Comparison of ENCODE assay signal across 9 cellular contexts in the genomic region with DNA sequence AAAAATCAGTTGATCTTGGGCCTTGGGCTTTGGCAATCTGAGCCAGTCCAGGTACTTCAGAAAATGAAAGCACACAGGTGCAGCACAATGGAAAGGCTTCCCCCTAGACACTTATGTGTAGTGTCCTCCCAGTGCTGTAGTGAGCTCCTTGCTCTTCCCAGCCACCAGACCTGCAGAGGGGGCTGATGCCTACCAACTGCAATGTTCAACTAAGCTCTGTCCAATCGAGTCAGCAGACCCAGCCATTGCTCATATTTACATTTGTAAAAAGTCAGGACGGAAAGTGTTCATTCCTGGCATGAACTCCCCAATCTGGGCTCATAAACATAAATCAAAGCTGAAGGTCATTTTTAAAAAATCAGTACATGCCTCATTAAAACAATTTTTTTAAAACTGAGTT.
A peak's percentile ranks its signal among the peaks of the same experiment; 100 is the strongest.
DNase-seq lines count a peak whose midpoint lies in the region; ATAC-seq and TF ChIP-seq lines count a peak whose summit lies in the region.
"Had no signal": no experiment of that assay in that cellular context is flagged by ENCODE, and none has a peak within 500 bp of the region (broad histone marks: within the 10 kb centered on the region; RNA-seq: fewer than 3 reads in every experiment).

No MANE protein-coding gene starts in this region.

- no peak overlapping the region for H2AFZ ChIP-seq in H9 (ENCODE audit: low read length)
- no peak overlapping the region for H2AFZ ChIP-seq in OCI-LY1 (ENCODE audit: low read length)

- H3K4me1 Mint-ChIP-seq in H9: peaks cover 31 to 37% of the 10 kb centered on the region in 2 experiments
- H3K4me1 Mint-ChIP-seq in endodermal cell: peaks cover 34% of the 10 kb centered on the region
- H3K4me1 Mint-ChIP-seq in glutamatergic neuron (ENCODE audit: low read depth, unreplicated experiment): no peaks in the 10 kb centered on the region

- H3K79me1 ChIP-seq in H9 (ENCODE audit: insufficient read depth, low read depth, low read length, poor library complexity, severe bottlenecking): no peaks in the 10 kb centered on the region

- H3K27ac Mint-ChIP-seq in H9 (peak overlapping the region in 2 of 3 experiments; percentile 38 to 42; a peak in 4 of 7 replicates), endodermal cell (peak overlapping the region; percentile 28), glutamatergic neuron (ENCODE audit: unreplicated experiment) (no peak overlapping the region)

- H3K4me2 ChIP-seq in H9 (ENCODE audit: insufficient read depth, insufficient read length, low read length): no peak overlapping the region
- peak overlapping the region; percentile 48 for H3K4me2 ChIP-seq in OCI-LY1 (ENCODE audit: low read length)

- H3K36me3 ChIP-seq in OCI-LY1 (ENCODE audit: insufficient read depth, low read length) (peaks cover 4% of the 10 kb centered on the region), endodermal cell (ENCODE audit: control insufficient read depth, insufficient read depth, low read length) (no peaks in the 10 kb centered on the region)

- H3K79me2 ChIP-seq in H9 (ENCODE audit: insufficient read depth, low read length) (no peaks in the 10 kb centered on the region), OCI-LY1 (ENCODE audit: insufficient read depth, low read length) (peaks cover 71% of the 10 kb centered on the region)

- H3K27me3 Mint-ChIP-seq in H9 (ENCODE audit: low read depth) (no peaks in the 10 kb centered on the region), endodermal cell (ENCODE audit: insufficient read depth) (no peaks in the 10 kb centered on the region), glutamatergic neuron (ENCODE audit: unreplicated experiment) (no peaks in the 10 kb centered on the region)

- H3K9me3 Mint-ChIP-seq in H9 (no peaks in the 10 kb centered on the region), endodermal cell (no peaks in the 10 kb centered on the region), glutamatergic neuron (ENCODE audit: unreplicated experiment) (no peaks in the 10 kb centered on the region)

- H3K4me3 Mint-ChIP-seq in H9 (no peak overlapping the region; a peak in 1 of 5 replicates), endodermal cell (no peak overlapping the region), glutamatergic neuron (ENCODE audit: unreplicated experiment) (no peak overlapping the region)

- no peak overlapping the region for H3K18ac ChIP-seq in H9 (ENCODE audit: insufficient read length, low read depth, low read length)

- no peak overlapping the region for H4K5ac ChIP-seq in H9 (ENCODE audit: insufficient read length, low read depth, low read length)

- no peak overlapping the region for H2BK12ac ChIP-seq in H9 (ENCODE audit: insufficient read length, low read depth, low read length)

- H3T11ph ChIP-seq in H9 (ENCODE audit: low read length): no peak overlapping the region

- ATAC-seq in GM19455 (IDR thresholded peaks at IDR 0.05; ENCODE audit: unreplicated experiment) (no peak), HG02840 (IDR thresholded peaks at IDR 0.05; ENCODE audit: low FRiP score, unreplicated experiment) (no peak)

- H3K14ac ChIP-seq in H9 (ENCODE audit: insufficient read depth, low read length): no peak overlapping the region

- H3K23me2 ChIP-seq in H9 (ENCODE audit: insufficient read length, low read depth, low read length, poor library complexity, severe bottlenecking): no peaks in the 10 kb centered on the region

- no peak overlapping the region for H4K8ac ChIP-seq in H9 (replicated peaks; ENCODE audit: insufficient read length, low read depth, low read length)

- no peak for DNase-seq in H9
- peak; percentile 55 for DNase-seq in endodermal cell
- no peak for DNase-seq in retinal pigment epithelial cell (ENCODE audit: low read depth)
- no peak for DNase-seq in glutamatergic neuron
- DNase-seq: activated CD4-positive, CD25-positive, alpha-beta regulatory T cell; NCI-H82 had no signal

- no peak overlapping the region for H3K23ac ChIP-seq in H9 (ENCODE audit: insufficient read length, low read depth, low read length)

- H3F3A ChIP-seq in OCI-LY1 (ENCODE audit: insufficient read depth, low read length): no peaks in the 10 kb centered on the region

- H4K20me1 ChIP-seq in H9 (ENCODE audit: control insufficient read depth, insufficient read depth, insufficient read length): no peaks in the 10 kb centered on the region
- no peaks in the 10 kb centered on the region for H4K20me1 ChIP-seq in OCI-LY1 (ENCODE audit: insufficient read depth, low read length)

- H3K27ac ChIP-seq in H9 (ENCODE audit: insufficient read length, low read depth, low read length) (no peak overlapping the region), OCI-LY1 (ENCODE audit: low read depth, low read length, poor library complexity, severe bottlenecking) (peak overlapping the region; percentile 58), endodermal cell (ENCODE audit: low read depth, low read length) (no peak overlapping the region)

- no peak overlapping the region for H2BK120ac ChIP-seq in H9 (ENCODE audit: low read depth, low read length, poor library complexity, severe bottlenecking)

- H3K4ac ChIP-seq in H9 (ENCODE audit: low read depth, low read length): no peak overlapping the region

- H3K9ac ChIP-seq in H9 (ENCODE audit: extremely low read depth, insufficient read length, low read length) (no peak overlapping the region), OCI-LY1 (ENCODE audit: low read length) (peak overlapping the region; percentile 15; the same call in 1 of the 2 replicates), endodermal cell (ENCODE audit: extremely low read depth, low read length, poor library complexity, severe bottlenecking) (no peak overlapping the region)

- peak overlapping the region; percentile 3 for H3K4me3 ChIP-seq in OCI-LY1 (ENCODE audit: low read depth, low read length, poor library complexity, severe bottlenecking)
- H3K4me3 ChIP-seq in endodermal cell (ENCODE audit: low read length): peak overlapping the region; percentile 37
- H3K4me3 ChIP-seq in retinal pigment epithelial cell (ENCODE audit: low read length): no peak overlapping the region

- TF ChIP-seq CTCF in H9 (conservative IDR thresholded peaks at IDR 0.05) (no peak), OCI-LY1 (IDR thresholded peaks at IDR 0.05; ENCODE audit: low read length) (peak; percentile 20; the same call in 1 of the 2 replicates), endodermal cell (conservative IDR thresholded peaks at IDR 0.05) (peak; percentile 38), retinal pigment epithelial cell (conservative IDR thresholded peaks at IDR 0.05; ENCODE audit: low read depth, low read length) (peak; percentile 51), glutamatergic neuron (IDR thresholded peaks at IDR 0.05; ENCODE audit: partially characterized antibody, unreplicated experiment) (no peak)

- H3K4me1 ChIP-seq in H9 (ENCODE audit: insufficient read depth, low read length) (peaks cover 7% of the 10 kb centered on the region), OCI-LY1 (ENCODE audit: insufficient read depth, low read length, severe bottlenecking) (peaks cover 48% of the 10 kb centered on the region), endodermal cell (ENCODE audit: control insufficient read depth, insufficient read depth, low read length) (peaks cover 13% of the 10 kb centered on the region)

- H3K27me3 ChIP-seq in H9 (ENCODE audit: insufficient read depth, low read length) (no peaks in the 10 kb centered on the region), OCI-LY1 (ENCODE audit: insufficient read depth, low read length) (no peaks in the 10 kb centered on the region), endodermal cell (ENCODE audit: control insufficient read depth, insufficient read depth, low read length, poor library complexity, severe bottlenecking) (no peaks in the 10 kb centered on the region)

- H3K9me2 ChIP-seq in OCI-LY1 (ENCODE audit: low read depth, low read length): no peaks in the 10 kb centered on the region

- no peak overlapping the region for H2BK5ac ChIP-seq in H9 (ENCODE audit: insufficient read length, low read length)

- H3K36me3 Mint-ChIP-seq in H9 (ENCODE audit: insufficient read depth in 1 of 3, low read depth in 3 of 3) (no peaks in the 10 kb centered on the region), endodermal cell (ENCODE audit: low read depth) (no peaks in the 10 kb centered on the region), glutamatergic neuron (ENCODE audit: unreplicated experiment) (no peaks in the 10 kb centered on the region)

- H2BK20ac ChIP-seq in H9 (ENCODE audit: low read depth, low read length, poor library complexity, severe bottlenecking): no peak overlapping the region

- H3K9me3 ChIP-seq in H9 (ENCODE audit: control insufficient read depth, low read depth, low read length) (no peaks in the 10 kb centered on the region), OCI-LY1 (ENCODE audit: low read length) (no peaks in the 10 kb centered on the region), endodermal cell (ENCODE audit: control insufficient read depth, low read length) (no peaks in the 10 kb centered on the region)

- no peak overlapping the region for H3K56ac ChIP-seq in H9 (ENCODE audit: insufficient read length, low read depth, low read length)

- no peak overlapping the region for H4K91ac ChIP-seq in H9 (ENCODE audit: insufficient read length, low read depth, low read length)

- no peak overlapping the region for H2AK5ac ChIP-seq in H9 (ENCODE audit: insufficient read length, low read length)

- H2BK15ac ChIP-seq in H9 (ENCODE audit: low read depth, low read length): no peak overlapping the region

- WGBS in H9 (ENCODE audit: extremely low coverage, insufficient read length, low lambda C conversion rate): no CpG with 5 or more reads among the region's 2 CpGs
- WGBS in endodermal cell (ENCODE audit: insufficient coverage in 1 of 2, insufficient read length in 1 of 2), 2 experiments: 74 to 88% methylated on average over 2 of the region's 2 CpGs

Comparison
In these comparisons a context has a peak if more than half of its experiments do, and no peak if none do; other contexts are left out.
1. CTCF ChIP-seq: peak in OCI-LY1 (single experiment), endodermal cell (single experiment) and retinal pigment epithelial cell (single experiment); none in H9 (single experiment) and glutamatergic neuron (single experiment).